ENCODE assay signal across 1 cellular context in the genomic region with DNA sequence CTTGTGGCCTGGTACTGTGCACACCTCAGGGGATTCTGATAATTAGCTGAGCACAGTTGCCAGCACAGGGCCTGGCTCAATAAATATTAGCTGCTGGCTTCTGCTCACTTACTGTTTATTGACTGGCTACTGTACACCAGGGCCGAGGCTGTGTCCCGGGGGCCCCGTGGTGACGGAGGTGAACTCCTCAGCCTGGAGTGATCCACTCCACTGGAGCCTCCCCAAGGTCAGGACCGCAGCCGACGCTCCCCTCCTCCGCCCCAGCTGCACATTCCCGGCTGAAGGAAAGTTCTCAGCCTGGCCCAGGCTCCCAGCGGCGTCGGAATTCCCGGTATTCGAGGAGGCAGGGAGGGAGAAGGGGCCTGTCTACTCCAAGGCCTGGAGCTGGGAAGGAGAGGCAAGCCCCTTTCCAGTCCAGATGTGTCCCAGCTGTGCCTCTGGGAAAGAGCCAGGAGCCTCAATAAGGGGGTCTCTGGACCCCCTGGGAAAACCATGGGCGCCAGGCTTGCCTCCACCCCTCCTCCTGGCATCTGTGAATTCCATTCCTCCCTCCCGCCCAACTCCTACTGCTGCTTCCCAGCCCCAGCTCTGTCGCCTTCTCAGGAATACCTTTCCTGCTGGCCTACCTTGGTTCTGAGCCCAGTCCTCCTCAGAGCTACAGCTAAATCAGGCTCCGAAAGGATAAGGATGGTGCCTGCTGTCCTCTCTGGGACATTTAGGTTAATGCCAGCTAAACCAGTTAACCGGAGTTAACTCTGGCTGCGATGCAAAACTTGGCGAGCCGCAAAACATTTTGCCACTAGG.
TF ChIP-seq lines count a peak whose summit lies in the region.

No MANE protein-coding gene starts in this region.

TF ChIP-seq in HepG2, 621 proteins besides CTCF, POLR2A, EP300 and RAD21 (continued from another document and continues in another):
- TF ChIP-seq PLRG1 (conservative IDR thresholded peaks at IDR 0.05) (no peak), ZBTB8A (CRISPR knock-in tag; IDR thresholded peaks at IDR 0.05; ENCODE audit: borderline replicate concordance, low read depth) (no peak), BORCS8-MEF2B (CRISPR knock-in tag; IDR thresholded peaks at IDR 0.05) (no peak), CBX5 (CRISPR knock-in tag; IDR thresholded peaks at IDR 0.05; ENCODE audit: borderline replicate concordance) (0 out of 2 replicates have a peak, but pooled peaks have one; percentile 46), AGO1 (IDR thresholded peaks at IDR 0.05; ENCODE audit: low read depth, low read length, poor library complexity, severe bottlenecking) (peak; percentile 66), TARDBP (CRISPR knock-in tag; IDR thresholded peaks at IDR 0.05) (no peak; the same call in 1 of the 2 replicates), ZNF260 (CRISPR knock-in tag; IDR thresholded peaks at IDR 0.05; ENCODE audit: borderline replicate concordance, low read depth) (no peak), HOXA7 (CRISPR knock-in tag; IDR thresholded peaks at IDR 0.05) (no peak), ZNF124 (CRISPR knock-in tag; IDR thresholded peaks at IDR 0.05) (no peak), KAT7 (CRISPR knock-in tag; IDR thresholded peaks at IDR 0.05; ENCODE audit: borderline replicate concordance) (no peak), MIER3 (CRISPR knock-in tag; IDR thresholded peaks at IDR 0.05; ENCODE audit: borderline replicate concordance) (no peak), JDP2 (CRISPR knock-in tag; IDR thresholded peaks at IDR 0.05; ENCODE audit: borderline replicate concordance) (no peak), ZNF772 (CRISPR knock-in tag; IDR thresholded peaks at IDR 0.05) (no peak), MEIS2 (CRISPR knock-in tag; IDR thresholded peaks at IDR 0.05) (0 out of 2 replicates have a peak, but pooled peaks have one; percentile 62), MAFF (IDR thresholded peaks at IDR 0.05; ENCODE audit: low read depth, low read length) (no peak), ZNF768 (CRISPR knock-in tag; IDR thresholded peaks at IDR 0.05) (peak; percentile 29; the same call in 1 of the 2 replicates), ZNF891 (CRISPR knock-in tag; IDR thresholded peaks at IDR 0.05) (no peak), ATRX (CRISPR knock-in tag; IDR thresholded peaks at IDR 0.05; ENCODE audit: borderline replicate concordance) (no peak), WIZ (CRISPR knock-in tag; IDR thresholded peaks at IDR 0.05) (no peak), ZNF207 (IDR thresholded peaks at IDR 0.05; ENCODE audit: borderline replicate concordance) (no peak), ZKSCAN8 (CRISPR knock-in tag; IDR thresholded peaks at IDR 0.05; ENCODE audit: borderline replicate concordance) (no peak), AGO2 (optimal IDR thresholded peaks at IDR 0.05; ENCODE audit: low read depth, low read length) (no peak), HHEX (CRISPR knock-in tag; IDR thresholded peaks at IDR 0.05) (no peak), ZNF367 (CRISPR knock-in tag; IDR thresholded peaks at IDR 0.05; ENCODE audit: borderline replicate concordance) (no peak), STAG1 (CRISPR knock-in tag; IDR thresholded peaks at IDR 0.05) (no peak), ZNF484 (CRISPR knock-in tag; IDR thresholded peaks at IDR 0.05; ENCODE audit: borderline replicate concordance, low read depth) (no peak), ZNF724P (CRISPR knock-in tag; IDR thresholded peaks at IDR 0.05; ENCODE audit: borderline replicate concordance) (no peak), MXD4 (CRISPR knock-in tag; IDR thresholded peaks at IDR 0.05) (no peak), ZNF674 (CRISPR knock-in tag; IDR thresholded peaks at IDR 0.05; ENCODE audit: low read depth) (no peak), ZNF382 (CRISPR knock-in tag; IDR thresholded peaks at IDR 0.05; ENCODE audit: borderline replicate concordance) (no peak), ZSCAN30 (CRISPR knock-in tag; IDR thresholded peaks at IDR 0.05) (no peak), JUN (CRISPR knock-in tag; IDR thresholded peaks at IDR 0.05) (no peak), SIN3A (IDR thresholded peaks at IDR 0.05; ENCODE audit: borderline replicate concordance, low read depth, low read length) (0 out of 2 replicates have a peak, but pooled peaks have one; percentile 30), ZFP62 (CRISPR knock-in tag; IDR thresholded peaks at IDR 0.05) (no peak)
- TF ChIP-seq, protein P1, sequence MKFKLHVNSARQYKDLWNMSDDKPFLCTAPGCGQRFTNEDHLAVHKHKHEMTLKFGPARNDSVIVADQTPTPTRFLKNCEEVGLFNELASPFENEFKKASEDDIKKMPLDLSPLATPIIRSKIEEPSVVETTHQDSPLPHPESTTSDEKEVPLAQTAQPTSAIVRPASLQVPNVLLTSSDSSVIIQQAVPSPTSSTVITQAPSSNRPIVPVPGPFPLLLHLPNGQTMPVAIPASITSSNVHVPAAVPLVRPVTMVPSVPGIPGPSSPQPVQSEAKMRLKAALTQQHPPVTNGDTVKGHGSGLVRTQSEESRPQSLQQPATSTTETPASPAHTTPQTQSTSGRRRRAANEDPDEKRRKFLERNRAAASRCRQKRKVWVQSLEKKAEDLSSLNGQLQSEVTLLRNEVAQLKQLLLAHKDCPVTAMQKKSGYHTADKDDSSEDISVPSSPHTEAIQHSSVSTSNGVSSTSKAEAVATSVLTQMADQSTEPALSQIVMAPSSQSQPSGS (CRISPR knock-in tag; IDR thresholded peaks at IDR 0.05) = peak; percentile 37; the same call in 1 of the 2 replicates
- TF ChIP-seq, protein P2, sequence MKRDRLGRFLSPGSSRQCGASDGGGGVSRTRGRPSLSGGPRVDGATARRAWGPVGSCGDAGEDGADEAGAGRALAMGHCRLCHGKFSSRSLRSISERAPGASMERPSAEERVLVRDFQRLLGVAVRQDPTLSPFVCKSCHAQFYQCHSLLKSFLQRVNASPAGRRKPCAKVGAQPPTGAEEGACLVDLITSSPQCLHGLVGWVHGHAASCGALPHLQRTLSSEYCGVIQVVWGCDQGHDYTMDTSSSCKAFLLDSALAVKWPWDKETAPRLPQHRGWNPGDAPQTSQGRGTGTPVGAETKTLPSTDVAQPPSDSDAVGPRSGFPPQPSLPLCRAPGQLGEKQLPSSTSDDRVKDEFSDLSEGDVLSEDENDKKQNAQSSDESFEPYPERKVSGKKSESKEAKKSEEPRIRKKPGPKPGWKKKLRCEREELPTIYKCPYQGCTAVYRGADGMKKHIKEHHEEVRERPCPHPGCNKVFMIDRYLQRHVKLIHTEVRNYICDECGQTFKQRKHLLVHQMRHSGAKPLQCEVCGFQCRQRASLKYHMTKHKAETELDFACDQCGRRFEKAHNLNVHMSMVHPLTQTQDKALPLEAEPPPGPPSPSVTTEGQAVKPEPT (CRISPR knock-in tag; IDR thresholded peaks at IDR 0.05; ENCODE audit: low read depth) = no peak
- TF ChIP-seq, protein P3, sequence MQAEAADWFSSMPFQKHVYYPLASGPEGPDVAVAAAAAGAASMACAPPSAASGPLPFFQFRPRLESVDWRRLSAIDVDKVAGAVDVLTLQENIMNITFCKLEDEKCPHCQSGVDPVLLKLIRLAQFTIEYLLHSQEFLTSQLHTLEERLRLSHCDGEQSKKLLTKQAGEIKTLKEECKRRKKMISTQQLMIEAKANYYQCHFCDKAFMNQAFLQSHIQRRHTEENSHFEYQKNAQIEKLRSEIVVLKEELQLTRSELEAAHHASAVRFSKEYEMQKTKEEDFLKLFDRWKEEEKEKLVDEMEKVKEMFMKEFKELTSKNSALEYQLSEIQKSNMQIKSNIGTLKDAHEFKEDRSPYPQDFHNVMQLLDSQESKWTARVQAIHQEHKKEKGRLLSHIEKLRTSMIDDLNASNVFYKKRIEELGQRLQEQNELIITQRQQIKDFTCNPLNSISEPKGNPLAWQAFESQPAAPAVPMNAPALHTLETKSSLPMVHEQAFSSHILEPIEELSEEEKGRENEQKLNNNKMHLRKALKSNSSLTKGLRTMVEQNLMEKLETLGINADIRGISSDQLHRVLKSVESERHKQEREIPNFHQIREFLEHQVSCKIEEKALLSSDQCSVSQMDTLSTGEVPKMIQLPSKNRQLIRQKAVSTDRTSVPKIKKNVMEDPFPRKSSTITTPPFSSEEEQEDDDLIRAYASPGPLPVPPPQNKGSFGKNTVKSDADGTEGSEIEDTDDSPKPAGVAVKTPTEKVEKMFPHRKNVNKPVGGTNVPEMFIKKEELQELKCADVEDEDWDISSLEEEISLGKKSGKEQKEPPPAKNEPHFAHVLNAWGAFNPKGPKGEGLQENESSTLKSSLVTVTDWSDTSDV (CRISPR knock-in tag; IDR thresholded peaks at IDR 0.05) = no peak
- TF ChIP-seq, protein P4, sequence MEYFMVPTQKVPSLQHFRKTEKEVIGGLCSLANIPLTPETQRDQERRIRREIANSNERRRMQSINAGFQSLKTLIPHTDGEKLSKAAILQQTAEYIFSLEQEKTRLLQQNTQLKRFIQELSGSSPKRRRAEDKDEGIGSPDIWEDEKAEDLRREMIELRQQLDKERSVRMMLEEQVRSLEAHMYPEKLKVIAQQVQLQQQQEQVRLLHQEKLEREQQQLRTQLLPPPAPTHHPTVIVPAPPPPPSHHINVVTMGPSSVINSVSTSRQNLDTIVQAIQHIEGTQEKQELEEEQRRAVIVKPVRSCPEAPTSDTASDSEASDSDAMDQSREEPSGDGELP (IDR thresholded peaks at IDR 0.05; ENCODE audit: borderline replicate concordance, low read depth) = peak; percentile 74; the same call in 1 of the 2 replicates
- TF ChIP-seq, protein P5, sequence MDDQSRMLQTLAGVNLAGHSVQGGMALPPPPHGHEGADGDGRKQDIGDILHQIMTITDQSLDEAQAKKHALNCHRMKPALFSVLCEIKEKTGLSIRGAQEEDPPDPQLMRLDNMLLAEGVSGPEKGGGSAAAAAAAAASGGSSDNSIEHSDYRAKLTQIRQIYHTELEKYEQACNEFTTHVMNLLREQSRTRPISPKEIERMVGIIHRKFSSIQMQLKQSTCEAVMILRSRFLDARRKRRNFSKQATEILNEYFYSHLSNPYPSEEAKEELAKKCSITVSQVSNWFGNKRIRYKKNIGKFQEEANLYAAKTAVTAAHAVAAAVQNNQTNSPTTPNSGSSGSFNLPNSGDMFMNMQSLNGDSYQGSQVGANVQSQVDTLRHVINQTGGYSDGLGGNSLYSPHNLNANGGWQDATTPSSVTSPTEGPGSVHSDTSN (CRISPR knock-in tag; IDR thresholded peaks at IDR 0.05; ENCODE audit: borderline replicate concordance) = no peak
- TF ChIP-seq, protein P6, sequence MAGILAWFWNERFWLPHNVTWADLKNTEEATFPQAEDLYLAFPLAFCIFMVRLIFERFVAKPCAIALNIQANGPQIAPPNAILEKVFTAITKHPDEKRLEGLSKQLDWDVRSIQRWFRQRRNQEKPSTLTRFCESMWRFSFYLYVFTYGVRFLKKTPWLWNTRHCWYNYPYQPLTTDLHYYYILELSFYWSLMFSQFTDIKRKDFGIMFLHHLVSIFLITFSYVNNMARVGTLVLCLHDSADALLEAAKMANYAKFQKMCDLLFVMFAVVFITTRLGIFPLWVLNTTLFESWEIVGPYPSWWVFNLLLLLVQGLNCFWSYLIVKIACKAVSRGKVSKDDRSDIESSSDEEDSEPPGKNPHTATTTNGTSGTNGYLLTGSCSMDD (CRISPR knock-in tag; IDR thresholded peaks at IDR 0.05) = no peak
- TF ChIP-seq, protein P7, sequence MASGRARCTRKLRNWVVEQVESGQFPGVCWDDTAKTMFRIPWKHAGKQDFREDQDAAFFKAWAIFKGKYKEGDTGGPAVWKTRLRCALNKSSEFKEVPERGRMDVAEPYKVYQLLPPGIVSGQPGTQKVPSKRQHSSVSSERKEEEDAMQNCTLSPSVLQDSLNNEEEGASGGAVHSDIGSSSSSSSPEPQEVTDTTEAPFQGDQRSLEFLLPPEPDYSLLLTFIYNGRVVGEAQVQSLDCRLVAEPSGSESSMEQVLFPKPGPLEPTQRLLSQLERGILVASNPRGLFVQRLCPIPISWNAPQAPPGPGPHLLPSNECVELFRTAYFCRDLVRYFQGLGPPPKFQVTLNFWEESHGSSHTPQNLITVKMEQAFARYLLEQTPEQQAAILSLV (CRISPR knock-in tag; IDR thresholded peaks at IDR 0.05; ENCODE audit: borderline replicate concordance) = 0 out of 2 replicates have a peak, but pooled peaks have one; percentile 5
- TF ChIP-seq, protein P8, sequence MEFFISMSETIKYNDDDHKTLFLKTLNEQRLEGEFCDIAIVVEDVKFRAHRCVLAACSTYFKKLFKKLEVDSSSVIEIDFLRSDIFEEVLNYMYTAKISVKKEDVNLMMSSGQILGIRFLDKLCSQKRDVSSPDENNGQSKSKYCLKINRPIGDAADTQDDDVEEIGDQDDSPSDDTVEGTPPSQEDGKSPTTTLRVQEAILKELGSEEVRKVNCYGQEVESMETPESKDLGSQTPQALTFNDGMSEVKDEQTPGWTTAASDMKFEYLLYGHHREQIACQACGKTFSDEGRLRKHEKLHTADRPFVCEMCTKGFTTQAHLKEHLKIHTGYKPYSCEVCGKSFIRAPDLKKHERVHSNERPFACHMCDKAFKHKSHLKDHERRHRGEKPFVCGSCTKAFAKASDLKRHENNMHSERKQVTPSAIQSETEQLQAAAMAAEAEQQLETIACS (CRISPR knock-in tag; IDR thresholded peaks at IDR 0.05) = no peak
- TF ChIP-seq, protein P9, sequence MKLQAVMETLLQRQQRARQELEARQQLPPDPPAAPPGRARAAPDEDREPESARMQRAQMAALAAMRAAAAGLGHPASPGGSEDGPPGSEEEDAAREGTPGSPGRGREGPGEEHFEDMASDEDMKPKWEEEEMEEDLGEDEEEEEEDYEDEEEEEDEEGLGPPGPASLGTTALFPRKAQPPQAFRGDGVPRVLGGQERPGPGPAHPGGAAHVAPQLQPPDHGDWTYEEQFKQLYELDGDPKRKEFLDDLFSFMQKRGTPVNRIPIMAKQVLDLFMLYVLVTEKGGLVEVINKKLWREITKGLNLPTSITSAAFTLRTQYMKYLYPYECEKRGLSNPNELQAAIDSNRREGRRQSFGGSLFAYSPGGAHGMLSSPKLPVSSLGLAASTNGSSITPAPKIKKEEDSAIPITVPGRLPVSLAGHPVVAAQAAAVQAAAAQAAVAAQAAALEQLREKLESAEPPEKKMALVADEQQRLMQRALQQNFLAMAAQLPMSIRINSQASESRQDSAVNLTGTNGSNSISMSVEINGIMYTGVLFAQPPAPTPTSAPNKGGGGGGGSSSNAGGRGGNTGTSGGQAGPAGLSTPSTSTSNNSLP (IDR thresholded peaks at IDR 0.05; ENCODE audit: low read depth, low read length) = no peak; the same call in 1 of the 2 replicates
- TF ChIP-seq, protein P10, sequence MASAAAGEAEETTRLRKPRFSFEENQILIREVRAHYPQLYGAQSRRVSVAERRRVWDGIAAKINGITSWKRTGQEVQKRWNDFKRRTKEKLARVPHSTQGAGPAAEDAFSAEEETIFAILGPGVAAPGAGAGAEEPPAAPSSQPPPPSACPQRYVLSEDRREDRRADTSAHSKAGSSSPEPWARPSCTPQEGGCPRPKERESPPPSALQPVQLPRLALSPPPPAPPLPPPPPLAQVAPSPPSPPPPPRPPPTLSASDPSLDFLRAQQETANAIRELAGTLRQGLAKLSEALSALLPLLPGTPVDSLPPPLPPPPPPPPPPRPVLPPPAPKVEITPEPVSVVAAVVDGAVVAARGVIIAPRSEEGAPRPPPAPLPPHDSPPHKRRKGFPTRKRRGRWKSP (CRISPR knock-in tag; IDR thresholded peaks at IDR 0.05) = no peak
- TF ChIP-seq, protein P11, sequence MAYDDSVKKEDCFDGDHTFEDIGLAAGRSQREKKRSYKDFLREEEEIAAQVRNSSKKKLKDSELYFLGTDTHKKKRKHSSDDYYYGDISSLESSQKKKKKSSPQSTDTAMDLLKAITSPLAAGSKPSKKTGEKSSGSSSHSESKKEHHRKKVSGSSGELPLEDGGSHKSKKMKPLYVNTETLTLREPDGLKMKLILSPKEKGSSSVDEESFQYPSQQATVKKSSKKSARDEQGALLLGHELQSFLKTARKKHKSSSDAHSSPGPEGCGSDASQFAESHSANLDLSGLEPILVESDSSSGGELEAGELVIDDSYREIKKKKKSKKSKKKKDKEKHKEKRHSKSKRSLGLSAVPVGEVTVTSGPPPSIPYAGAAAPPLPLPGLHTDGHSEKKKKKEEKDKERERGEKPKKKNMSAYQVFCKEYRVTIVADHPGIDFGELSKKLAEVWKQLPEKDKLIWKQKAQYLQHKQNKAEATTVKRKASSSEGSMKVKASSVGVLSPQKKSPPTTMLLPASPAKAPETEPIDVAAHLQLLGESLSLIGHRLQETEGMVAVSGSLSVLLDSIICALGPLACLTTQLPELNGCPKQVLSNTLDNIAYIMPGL (CRISPR knock-in tag; IDR thresholded peaks at IDR 0.05; ENCODE audit: borderline replicate concordance in 1 of 2, low read depth in 1 of 2) = peak in 1 of 2 experiments; percentile 48; a peak in 1 of 4 replicates
